Comparison of ENCODE assay signal across 8 cellular contexts in genomic region chr21:42878678-42878992, GRCh38. TPM values are rescaled to one million over a fixed set of nuclear protein-coding genes. Genes with fewer than 3 reads are reported as not detected.
DNase-seq lines count a peak whose midpoint lies in the region; ATAC-seq, FAIRE-seq and TF ChIP-seq lines count a peak whose summit lies in the region.

No MANE protein-coding gene starts in this region.

- intact Hi-C loops in activated CD4-positive, alpha-beta memory T cell treated with anti-CD3 and anti-CD28 coated beads for 36 hours (cut with micrococcal nuclease) = loop anchor here (2.0 kb wide), 1 partner anchor 96 kb away; the partner anchor contains the start of gene PKNOX1

- peak overlapping the region; percentile 83 for H3K4me3 ChIP-seq in DOHH2 (ENCODE audit: low read length)
- H3K4me3 ChIP-seq in iPS-15b (ENCODE audit: low read depth, low read length) = peak overlapping the region; percentile 98
- H3K4me3 ChIP-seq in subcutaneous abdominal adipose tissue (ENCODE audit: low read depth in 1 of 5, low read length in 5 of 5) = peak overlapping the region; percentile 77 to 100 (median 93)

- H4K20me1 ChIP-seq in DOHH2 (ENCODE audit: control insufficient read depth, insufficient read depth, low read depth, low read length) = no peaks in the 10 kb centered on the region; the same call in 1 of the 2 replicates

- FAIRE-seq in urothelium cell line (lab: Jason Lieb, UNC) = no peak

- CTCF ChIA-PET in activated CD4-positive, alpha-beta memory T cell treated with anti-CD3 and anti-CD28 coated beads for 36 hours (lab: Charles Lee) = no interaction called here

- H3K9ac ChIP-seq in iPS-15b (ENCODE audit: low read depth, low read length) (peak overlapping the region; percentile 99), subcutaneous abdominal adipose tissue (ENCODE audit: low read length in 5 of 5) (peak overlapping the region; percentile 63 to 93 (median 91))

- TF ChIP-seq CTCF in DOHH2 (IDR thresholded peaks at IDR 0.05; ENCODE audit: low read depth, low read length, poor library complexity, severe bottlenecking) = no peak

- H3K4me1 Mint-ChIP-seq in activated CD4-positive, alpha-beta memory T cell treated with anti-CD3 and anti-CD28 coated beads for 36 hours (ENCODE audit: low read depth) = peaks cover 32% of the 10 kb centered on the region

- H3K79me2 ChIP-seq in DOHH2 (ENCODE audit: control insufficient read depth, low read length) = peaks cover 65% of the 10 kb centered on the region

- H3F3A ChIP-seq in DOHH2 (ENCODE audit: control insufficient read depth, insufficient read depth) = no peaks in the 10 kb centered on the region

- H3K27me3 Mint-ChIP-seq in activated CD4-positive, alpha-beta memory T cell treated with anti-CD3 and anti-CD28 coated beads for 36 hours = no peaks in the 10 kb centered on the region

- H3K4me1 ChIP-seq in DOHH2 (ENCODE audit: control insufficient read depth, low read length) = peaks cover 18% of the 10 kb centered on the region
- no peaks in the 10 kb centered on the region for H3K4me1 ChIP-seq in iPS-15b (ENCODE audit: control insufficient read depth, insufficient read depth, low read length)
- peaks cover 2 to 22% (median 18%) of the 10 kb centered on the region in 5 donors for H3K4me1 ChIP-seq in subcutaneous abdominal adipose tissue (ENCODE audit: control insufficient read depth in 5 of 5, insufficient read depth in 5 of 5, low read length in 5 of 5)

- POLR2A ChIA-PET in activated CD4-positive, alpha-beta memory T cell treated with anti-CD3 and anti-CD28 coated beads for 36 hours (lab: Charles Lee) = interaction anchor here (0.6 to 3.8 kb wide), 3 partner anchors 11 to 95 kb away, joined by 3 to 25 read pairs (median 3); partner anchors contain the start of genes NDUFV3 and PKNOX1

- H3K9me3 ChIP-seq in DOHH2 (ENCODE audit: control insufficient read depth, insufficient read depth, low read length) (no peaks in the 10 kb centered on the region), iPS-15b (ENCODE audit: control insufficient read depth, insufficient read depth, low read length) (no peaks in the 10 kb centered on the region), subcutaneous abdominal adipose tissue (ENCODE audit: control insufficient read depth in 5 of 5, low read length in 5 of 5) (no peaks in the 10 kb centered on the region)

- H3K4me3 Mint-ChIP-seq in activated CD4-positive, alpha-beta memory T cell treated with anti-CD3 and anti-CD28 coated beads for 36 hours = peak overlapping the region; percentile 99

- H3K27me3 ChIP-seq in DOHH2 (ENCODE audit: control insufficient read depth, low read length) (no peaks in the 10 kb centered on the region), iPS-15b (ENCODE audit: control insufficient read depth, insufficient read depth, low read length) (no peaks in the 10 kb centered on the region), subcutaneous abdominal adipose tissue (ENCODE audit: control insufficient read depth in 5 of 5, insufficient read depth in 4 of 5, low read length in 5 of 5) (no peaks in the 10 kb centered on the region)

- peak; percentile 17 for ATAC-seq in HG02610 (IDR thresholded peaks at IDR 0.05; ENCODE audit: unreplicated experiment)

- H3K9me3 Mint-ChIP-seq in activated CD4-positive, alpha-beta memory T cell treated with anti-CD3 and anti-CD28 coated beads for 36 hours = no peaks in the 10 kb centered on the region

- H3K36me3 ChIP-seq in DOHH2 (ENCODE audit: control insufficient read depth, low read length) (peaks cover 49% of the 10 kb centered on the region), iPS-15b (ENCODE audit: control insufficient read depth, insufficient read depth, low read length) (peaks cover 13% of the 10 kb centered on the region), subcutaneous abdominal adipose tissue (ENCODE audit: control insufficient read depth in 5 of 5, insufficient read depth in 5 of 5, low read length in 5 of 5) (peaks cover 3 to 15% (median 11%) of the 10 kb centered on the region in 5 donors)

- H3K27ac ChIP-seq in DOHH2 (ENCODE audit: low read depth, low read length) (peak overlapping the region; percentile 66), subcutaneous abdominal adipose tissue (ENCODE audit: low read depth, low read length) (peak overlapping the region; percentile 92)

- H3K9me2 ChIP-seq in DOHH2 (replicated peaks; ENCODE audit: control insufficient read depth, low read length) = no peaks in the 10 kb centered on the region

- H3K4me2 ChIP-seq in DOHH2 (ENCODE audit: low read length) = peak overlapping the region; percentile 82

- H3K27ac Mint-ChIP-seq in activated CD4-positive, alpha-beta memory T cell treated with anti-CD3 and anti-CD28 coated beads for 36 hours = peak overlapping the region; percentile 98

- peaks cover 34% of the 10 kb centered on the region for H3K36me3 Mint-ChIP-seq in activated CD4-positive, alpha-beta memory T cell treated with anti-CD3 and anti-CD28 coated beads for 36 hours

- DNase-seq in activated CD4-positive, alpha-beta memory T cell treated with anti-CD3 and anti-CD28 coated beads for 36 hours = no peak
- DNase-seq in urothelium cell line (ENCODE audit: low spot score) (no peak), H4 (ENCODE audit: low spot score) (no peak)
- DNase-seq in activated CD4-positive, CD25-positive, alpha-beta regulatory T cell (lab: John Stamatoyannopoulos, UW) = no peak

RNA-seq across cellular contexts. Expression of gene WDR4, which starts 0.7 kb away (rescaled TPM):
- 10 to 100 TPM; 39.8 to 39.9 TPM for total RNA-seq in activated CD4-positive, alpha-beta memory T cell treated with anti-CD3 and anti-CD28 coated beads for 36 hours
- 4.8 and 7.1 TPM in 2 replicates for total RNA-seq in H4 (2014; rRNA removed; shearing (Covaris generic))

RNA-seq across cellular contexts. Expression of gene NDUFV3, which starts 14.5 kb away (rescaled TPM):
- 10 to 100 TPM; 16.1 to 17.3 TPM for total RNA-seq in activated CD4-positive, alpha-beta memory T cell treated with anti-CD3 and anti-CD28 coated beads for 36 hours
- 40.9 and 44.0 TPM in 2 replicates for total RNA-seq in H4 (2014; rRNA removed; shearing (Covaris generic))

RNA-seq across cellular contexts. Expression of gene ERVH48-1, which starts 46.8 kb away (rescaled TPM):
- total RNA-seq in activated CD4-positive, alpha-beta memory T cell treated with anti-CD3 and anti-CD28 coated beads for 36 hours = under 1 TPM in 1 of 2 experiments, not detected in 1; 0.07 TPM
- total RNA-seq in H4 (2014; rRNA removed; shearing (Covaris generic)) = not detected in 2 replicates
